ENCODE assay signal across 24 cellular contexts in genomic region chr7:28448708-28449107, GRCh38.
"Had no signal": no experiment of that assay in that cellular context is flagged by ENCODE, and none has a peak within 500 bp of the region (broad histone marks: within the 10 kb centered on the region; RNA-seq: fewer than 3 reads in every experiment).

No MANE protein-coding gene starts in this region.

- H3K4me1 Mint-ChIP-seq: T-cell had no signal

- H3K9me3 Mint-ChIP-seq: T-cell; T-helper 1 cell treated with Interleukin-12 subunit alpha and Interleukin-12 subunit beta and Interleukin-4 antibody, amounts not matched to agents 30 μg/mL and 1 μg/mL, for 36 hours had no signal

- H3K36me3 Mint-ChIP-seq: T-cell had no signal

- H3K27me3 ChIP-seq: MG63 had no signal

- H3K9me3 ChIP-seq: MG63, SK-N-SH had no signal

- H3K27ac ChIP-seq: RWPE1 had no signal

- ATAC-seq: Panc1, PC-3, T-cell had no signal

- H3K4me3 ChIP-seq: MG63 had no signal

- H3K4me3 Mint-ChIP-seq: T-cell; T-helper 1 cell treated with Interleukin-12 subunit alpha and Interleukin-12 subunit beta and Interleukin-4 antibody, amounts not matched to agents 30 μg/mL and 1 μg/mL, for 36 hours had no signal

- H3K27ac Mint-ChIP-seq: T-cell; T-helper 1 cell treated with Interleukin-12 subunit alpha and Interleukin-12 subunit beta and Interleukin-4 antibody, amounts not matched to agents 30 μg/mL and 1 μg/mL, for 36 hours had no signal

- H3K4me2 ChIP-seq: SK-N-SH had no signal

- H3K9ac ChIP-seq: SK-N-SH had no signal

- DNase-seq: KBM-7, MG63, NCI-H1092, NCI-H1105 treated with DMSO at 0.1 percent for 48 hours, NCI-H1417 treated with DMSO at 0.1 percent for 48 hours, NCI-H146, NCI-H1694 treated with DMSO at 0.1 percent for 48 hours, NCI-H1930, NCI-H2081, NCI-H2171, NCI-H226, NCI-H446, NCI-H510A, NCI-H524 treated with DMSO at 0.1 percent for 48 hours, NCI-H69, NCI-H774, PC-3, SHP77, SK-N-SH, SW 1271, T-cell had no signal
